ENCODE assay signal across 28 cellular contexts in genomic region chr5:135228236-135228635, GRCh38.
"Had no signal": no experiment of that assay in that cellular context is flagged by ENCODE, and none has a peak within 500 bp of the region (broad histone marks: within the 10 kb centered on the region; RNA-seq: fewer than 3 reads in every experiment).

No MANE protein-coding gene starts in this region.

- H3K4me1 ChIP-seq: prostate gland had no signal

- DNase-seq: islet precursor cell; left ventricle myocardium inferior; mesendoderm; naive B cell; natural killer cell; nephron progenitor cell; occipital lobe; retina; right cardiac atrium; small intestine; stimulated activated CD4-positive, alpha-beta T cell treated with anti-CD3 and anti-CD28 coated beads, Interleukin-1b, Interleukin-23, amount 100 ng/mL, for 48 hours; stimulated activated CD4-positive, alpha-beta T cell treated with anti-CD3 and anti-CD28 coated beads, Interleukin-2, amount 100 ng/mL, for 48 hours; stimulated activated CD4-positive, alpha-beta T cell treated with anti-CD3 and anti-CD28 coated beads, Interleukin-4, amount 100 ng/mL, for 4 hours; stimulated activated naive B cell treated with anti-CD40 and anti-IgM and Interleukin-4, amounts not matched to agents 10 μg/mL and 1 μg/mL and 100 μg/mL, for 72 hours; stimulated activated naive CD8-positive, alpha-beta T cell treated with anti-CD3 and anti-CD28 coated beads, Interleukin-15, Interleukin-2, amounts not matched to agents 100 U/mL and 50 U/mL, for 24 hours; stomach; trophoblast cell had no signal

- H3K9ac ChIP-seq: neural progenitor cell had no signal

- H3K4me2 ChIP-seq: hepatocyte, neural progenitor cell had no signal

- H3K4me3 ChIP-seq: hepatocyte, left ventricle myocardium inferior, lung, neural progenitor cell, ovary, prostate gland, stomach, suprapubic skin, thoracic aorta, tibial artery, upper lobe of right lung had no signal

- H3K9me3 ChIP-seq: left ventricle myocardium inferior, neutrophil, ovary, prostate gland, stomach, suprapubic skin, thoracic aorta, tibial artery, upper lobe of right lung had no signal

- H3K27ac ChIP-seq: hepatocyte, left ventricle myocardium inferior, neural progenitor cell, neutrophil, ovary, prostate gland, stomach, suprapubic skin, thoracic aorta, tibial artery, upper lobe of right lung had no signal

- H3K36me3 ChIP-seq: left ventricle myocardium inferior, neural progenitor cell, neutrophil, ovary, prostate gland, stomach, suprapubic skin, thoracic aorta, tibial artery, upper lobe of right lung had no signal

- H2AFZ ChIP-seq: hepatocyte, neural progenitor cell had no signal

- ATAC-seq: natural killer cell; right cardiac atrium; sciatic nerve; stimulated activated naive B cell treated with anti-CD40 and anti-IgM and Interleukin-4, amounts not matched to agents 10 μg/mL and 1 μg/mL and 100 μg/mL, for 72 hours; stimulated activated naive CD8-positive, alpha-beta T cell treated with anti-CD3 and anti-CD28 coated beads, Interleukin-15, Interleukin-2, amounts not matched to agents 100 U/mL and 50 U/mL, for 24 hours; upper lobe of right lung had no signal

- H3K27me3 ChIP-seq: hepatocyte, neural progenitor cell, neutrophil, ovary, stomach, suprapubic skin, tibial artery, upper lobe of right lung had no signal

- H3K79me2 ChIP-seq: hepatocyte had no signal
